In the genomic region with DNA sequence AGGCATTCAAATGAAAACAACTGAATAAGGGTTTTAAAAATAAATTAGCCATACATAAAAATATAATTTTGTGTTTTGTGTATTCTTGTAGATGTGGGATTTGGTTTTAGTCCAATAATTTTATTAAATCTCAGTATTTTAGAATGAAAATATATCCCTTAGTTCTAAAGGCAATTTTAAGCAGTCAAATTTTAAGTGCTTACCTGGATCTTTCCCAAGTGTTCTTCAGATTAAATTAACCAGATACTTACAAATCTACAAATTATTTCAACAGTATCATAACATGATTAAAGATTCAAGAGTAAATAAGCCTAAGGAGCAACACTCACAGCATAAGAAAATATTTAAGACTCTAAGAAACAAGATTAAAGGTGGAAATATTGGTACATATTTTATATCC, we compare ENCODE assay signal across 32 cellular contexts.
"Had no signal": no experiment of that assay in that cellular context is flagged by ENCODE, and none has a peak within 500 bp of the region (broad histone marks: within the 10 kb centered on the region; RNA-seq: fewer than 3 reads in every experiment).

No MANE protein-coding gene starts in this region.

- H3K36me3 ChIP-seq: adrenal gland, brain microvascular endothelial cell, breast epithelium had no signal

- H3K4me1 ChIP-seq: adrenal gland, body of pancreas, breast epithelium had no signal

- H3K9me3 ChIP-seq: adrenal gland, body of pancreas, breast epithelium had no signal

- H3K4me3 ChIP-seq: adrenal gland, body of pancreas, breast epithelium had no signal

- ATAC-seq: activated CD8-positive, alpha-beta T cell treated with anti-CD3 and anti-CD28 coated beads for 36 hours; activated T-cell treated with anti-CD3 and anti-CD28 coated beads, Interleukin-2, amount 50 U/mL, for 4 hours; activated T-cell treated with anti-CD3 and anti-CD28 coated beads, Interleukin-2, amount 50 U/mL, for 72 hours; activated T-helper 17 cell treated with anti-CD3 and anti-CD28 coated beads, Interleukin-2, amount 50 U/mL, for 72 hours; body of pancreas had no signal

- DNase-seq: activated B cell treated with CpG ODN at 0.5 μM for 24 hours; activated CD4-positive, alpha-beta memory T cell treated with anti-CD3 and anti-CD28 coated beads for 36 hours; activated CD4-positive, alpha-beta T cell treated with anti-CD3 and anti-CD28 coated beads for 4 hours; activated CD4-positive, alpha-beta T cell treated with anti-CD3 and anti-CD28 coated beads, Interleukin-2, amount 10 ng/mL, durations not matched to agents 24 days and 14 days; activated CD4-positive, alpha-beta T cell treated with anti-CD3 and anti-CD28 coated beads, Interleukin-2, amount 50 U/mL, for 1 hour; activated CD4-positive, alpha-beta T cell treated with anti-CD3 and anti-CD28 coated beads, Interleukin-2, amount 50 U/mL, for 4 hours; activated CD4-positive, CD25-positive, alpha-beta regulatory T cell treated with anti-CD3 and anti-CD28 coated beads, Interleukin-2, amount 50 U/mL, for 72 hours; activated CD8-positive, alpha-beta memory T cell treated with anti-CD3 and anti-CD28 coated beads, Interleukin-2, amount 50 U/mL, for 4 hours; activated CD8-positive, alpha-beta T cell treated with anti-CD3 and anti-CD28 coated beads for 36 hours; activated effector memory CD4-positive, alpha-beta T cell treated with anti-CD3 and anti-CD28 coated beads, Interleukin-2, amount 50 U/mL, for 16 hours; activated gamma-delta T cell treated with Interleukin-2 at 50 U/mL for 16 hours; activated naive CD4-positive, alpha-beta T cell; activated naive CD4-positive, alpha-beta T cell treated with anti-CD3 and anti-CD28 coated beads for 36 hours; activated naive CD4-positive, alpha-beta T cell treated with anti-CD3 and anti-CD28 coated beads, Interleukin-2, amount 50 U/mL, for 16 hours; activated naive CD8-positive, alpha-beta T cell treated with anti-CD3 and anti-CD28 coated beads for 36 hours; activated T-cell treated with anti-CD3 and anti-CD28 coated beads for 4 hours; activated T-cell treated with anti-CD3 and anti-CD28 coated beads, Interleukin-2, amount 50 U/mL, for 1 hour; activated T-cell treated with anti-CD3 and anti-CD28 coated beads, Interleukin-2, amount 50 U/mL, for 4 hours; activated T-cell treated with anti-CD3 and anti-CD28 coated beads, Interleukin-2, amount 50 U/mL, for 72 hours; adrenal gland; amniotic stem cell; aorta; body of pancreas; brain microvascular endothelial cell; central memory CD4-positive, alpha-beta T cell; T-helper 9 cell had no signal

- H3K27ac ChIP-seq: adrenal gland, body of pancreas, brain microvascular endothelial cell, breast epithelium, VCaP had no signal

- H3K27me3 ChIP-seq: adrenal gland, body of pancreas, brain microvascular endothelial cell, breast epithelium had no signal

- FAIRE-seq: astrocyte, colon, TTC549 had no signal
